9 cellular contexts compared by ENCODE assay signal in genomic region chr14:104799239-104799599, GRCh38. TPM values are rescaled to one million over a fixed set of nuclear protein-coding genes. Genes with fewer than 3 reads are reported as not detected.
DNase-seq lines count a peak whose midpoint lies in the region; ATAC-seq and TF ChIP-seq lines count a peak whose summit lies in the region.
"Had no signal": no experiment of that assay in that cellular context is flagged by ENCODE, and none has a peak within 500 bp of the region (broad histone marks: within the 10 kb centered on the region; RNA-seq: fewer than 3 reads in every experiment).

No MANE protein-coding gene starts in this region.

- DNase-seq in heart right ventricle (no peak), Right ventricle myocardium inferior (ENCODE audit: missing footprints) (no peak), dorsolateral prefrontal cortex (no peak), neural crest cell (ENCODE audit: low read depth, low spot score) (no peak), vagina (ENCODE audit: extremely low spot score in 2 of 2) (no peak)
- DNase-seq in stimulated activated CD4-positive, alpha-beta T cell treated with anti-CD3 and anti-CD28 coated beads, Interleukin-2, amount 100 ng/mL, for 48 hours: no peak
- DNase-seq: MG63 had no signal

- H3K4me3 Mint-ChIP-seq in neural crest cell: peak overlapping the region; percentile 90

- no peak overlapping the region for H3K27ac Mint-ChIP-seq in neural crest cell (ENCODE audit: unreplicated experiment)

- no peaks in the 10 kb centered on the region for H3K36me3 Mint-ChIP-seq in neural crest cell (ENCODE audit: low read depth)

- H3K36me3 ChIP-seq in heart right ventricle (no peaks in the 10 kb centered on the region), vagina (no peaks in the 10 kb centered on the region)
- H3K36me3 ChIP-seq: MG63 had no signal

- 50 to 52% methylated on average over 7 of the region's 7 CpGs for WGBS in heart right ventricle, 2 donors

- peak overlapping the region; percentile 84 to 99 (median 96) for H3K27ac ChIP-seq in heart right ventricle
- peak overlapping the region in 46 of 59 donors; percentile 17 to 94 (median 82) for H3K27ac ChIP-seq in dorsolateral prefrontal cortex
- peak overlapping the region; percentile 94 for H3K27ac ChIP-seq in vagina

- TF ChIP-seq CTCF in heart right ventricle (IDR thresholded peaks at IDR 0.05) (no peak), dorsolateral prefrontal cortex (IDR thresholded peaks at IDR 0.05 in 54 of 56, conservative IDR thresholded peaks at IDR 0.05 in 2 of 56; ENCODE audit: low read depth in 1 of 56, partially characterized antibody in 56 of 56) (no peak), neural crest cell (conservative IDR thresholded peaks at IDR 0.05) (no peak), vagina (IDR thresholded peaks at IDR 0.05) (no peak)

- H3K9me3 ChIP-seq in heart right ventricle: no peaks in the 10 kb centered on the region
- H3K9me3 ChIP-seq in vagina: no peaks in the 10 kb centered on the region
- H3K9me3 ChIP-seq: MG63 had no signal

- H3K4me1 Mint-ChIP-seq in neural crest cell: peaks cover 26% of the 10 kb centered on the region

- no peak for TF ChIP-seq POLR2A in vagina (IDR thresholded peaks at IDR 0.05)

- H3K27me3 ChIP-seq in heart right ventricle: no peaks in the 10 kb centered on the region
- peaks cover 0 to 4% (median 0%) of the 10 kb centered on the region in 45 donors for H3K27me3 ChIP-seq in dorsolateral prefrontal cortex
- no peaks in the 10 kb centered on the region for H3K27me3 ChIP-seq in vagina
- H3K27me3 ChIP-seq: MG63 had no signal

- H3K9me3 Mint-ChIP-seq in neural crest cell: no peaks in the 10 kb centered on the region

- intact Hi-C loops in heart right ventricle (cut with DNase I): no loop called here
- intact Hi-C loops in Right ventricle myocardium inferior (cut with DNase I): loop anchor here (5.0 kb wide), 1 partner anchor 47 kb away; the partner anchor contains the start of gene SIVA1
- intact Hi-C loops in dorsolateral prefrontal cortex (cut with DNase I): no loop called here
- intact Hi-C loops in vagina (cut with DNase I): loop anchor here (2.0 to 10.0 kb wide), 3 partner anchors 28 to 452 kb away; partner anchors contain the start of gene CLBA1

- H3K4me1 ChIP-seq in heart right ventricle (peaks cover 18 to 71% (median 56%) of the 10 kb centered on the region in 9 donors), vagina (peaks cover 38% of the 10 kb centered on the region)

- peaks cover 61% of the 10 kb centered on the region for H3K27me3 Mint-ChIP-seq in neural crest cell (ENCODE audit: low read depth)

- peak overlapping the region in 2 of 10 donors; percentile 89 to 99 for H3K4me3 ChIP-seq in heart right ventricle
- peak overlapping the region in 2 of 59 donors; percentile 68 to 78 for H3K4me3 ChIP-seq in dorsolateral prefrontal cortex
- no peak overlapping the region for H3K4me3 ChIP-seq in vagina

- ATAC-seq in heart right ventricle: no peak
- ATAC-seq in Right ventricle myocardium inferior: no peak
- ATAC-seq in HG02970 (IDR thresholded peaks at IDR 0.05; ENCODE audit: low FRiP score, unreplicated experiment): no peak
- ATAC-seq in HG03571 (IDR thresholded peaks at IDR 0.05; ENCODE audit: unreplicated experiment): no peak

RNA-seq across cellular contexts. Expression of gene ZBTB42, which starts 1.7 kb away (rescaled TPM):
- 1 to 10 TPM; 4.3 to 9.2 (median 6.9) TPM for total RNA-seq in heart right ventricle
- 1 to 10 TPM; 1.8 to 5.9 TPM for polyA plus RNA-seq in heart right ventricle
- 5.6 TPM for total RNA-seq in Right ventricle myocardium inferior
- total RNA-seq in dorsolateral prefrontal cortex: 1 to 10 TPM in 49 of 120 experiments, under 1 TPM in 71; 0.32 to 3.2 (median 0.91) TPM
- total RNA-seq in neural crest cell: 2.2 and 2.7 TPM in 2 replicates
- total RNA-seq in vagina: 7.6 TPM

RNA-seq across cellular contexts. Expression of gene AKT1, which starts 3.7 kb away (rescaled TPM):
- total RNA-seq in heart right ventricle (100 to 1,000 TPM in 9 of 10 donors, 10 to 100 TPM in 1; 98.1 to 152 (median 141) TPM), Right ventricle myocardium inferior (134 TPM), dorsolateral prefrontal cortex (100 to 1,000 TPM in 5 of 120 experiments, 10 to 100 TPM in 115; 63.1 to 111 (median 79.7) TPM), neural crest cell (179 and 191 TPM in 2 replicates), vagina (92.8 TPM)
- polyA plus RNA-seq in heart right ventricle: 100 to 1,000 TPM in 1 of 2 donors, 10 to 100 TPM in 1; 95.7 to 112 TPM

RNA-seq across cellular contexts. Expression of gene SIVA1, which starts 46.3 kb away (rescaled TPM):
- total RNA-seq in heart right ventricle: 10 to 100 TPM; 43.3 to 69.6 (median 50.8) TPM
- polyA plus RNA-seq in heart right ventricle: 100 to 1,000 TPM in 1 of 2 donors, 10 to 100 TPM in 1; 78.6 to 203 TPM
- 54.4 TPM for total RNA-seq in Right ventricle myocardium inferior
- total RNA-seq in dorsolateral prefrontal cortex: 10 to 100 TPM; 23.3 to 52.5 (median 36.1) TPM
- 109 and 121 TPM in 2 replicates for total RNA-seq in neural crest cell
- 284 TPM for total RNA-seq in vagina

Comparison
In these comparisons a context has a peak if more than half of its experiments do, and no peak if none do; other contexts are left out.
1. intact Hi-C loops: an anchor here in Right ventricle myocardium inferior (5.0 kb wide) and vagina (2.0 to 10.0 kb wide); none called in heart right ventricle and dorsolateral prefrontal cortex.